Comparison of ENCODE assay signal across 15 cellular contexts in the genomic region with DNA sequence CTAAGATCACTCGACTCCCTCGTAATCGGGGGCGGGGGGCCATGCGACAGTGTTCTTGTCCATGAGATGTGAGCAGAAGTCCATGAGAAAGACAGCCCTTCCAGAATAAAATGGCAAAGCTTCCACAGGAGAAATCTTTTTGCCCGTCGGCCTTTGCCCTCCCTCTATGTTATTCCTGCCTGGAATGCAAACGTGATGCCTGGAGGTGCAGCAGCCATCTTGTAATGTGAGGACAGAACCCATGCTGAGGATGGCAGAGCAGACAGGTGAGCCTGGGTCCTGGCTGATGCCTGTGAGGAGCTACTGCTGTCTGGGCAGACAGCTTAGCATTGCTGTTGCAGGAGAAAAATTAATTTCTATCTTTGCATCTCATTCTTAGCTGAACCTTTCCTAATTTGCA.
"Had no signal": no experiment of that assay in that cellular context is flagged by ENCODE, and none has a peak within 500 bp of the region (broad histone marks: within the 10 kb centered on the region; RNA-seq: fewer than 3 reads in every experiment).

No MANE protein-coding gene starts in this region.

- DNase-seq: activated CD4-positive, CD25-positive, alpha-beta regulatory T cell; heart left ventricle; natural killer cell; nucleus accumbens; spleen; stimulated activated CD4-positive, alpha-beta T cell treated with anti-CD3 and anti-CD28 coated beads, Interleukin-1b, Interleukin-23, amount 100 ng/mL, for 48 hours; stimulated activated naive CD4-positive, alpha-beta T cell treated with Interleukin-2 at 50 U/mL for 16 hours; testis; upper lobe of right lung had no signal

- H3K4me3 ChIP-seq: heart left ventricle, spleen, testis, upper lobe of right lung had no signal

- H3K4me3 Mint-ChIP-seq: natural killer cell had no signal

- H3K27ac Mint-ChIP-seq: progenitor cell of endocrine pancreas had no signal

- FAIRE-seq: astrocyte, endothelial cell of umbilical vein, frontal cortex, TTC549 had no signal

- ATAC-seq: heart left ventricle, natural killer cell, sciatic nerve, upper lobe of right lung had no signal

- H3K36me3 Mint-ChIP-seq: natural killer cell had no signal

- H3K9me3 Mint-ChIP-seq: natural killer cell had no signal

- H3K27me3 ChIP-seq: heart left ventricle, spleen, testis, upper lobe of right lung had no signal

- H3K27ac ChIP-seq: heart left ventricle, testis, upper lobe of right lung had no signal

- H3K4me1 ChIP-seq: heart left ventricle, testis, upper lobe of right lung had no signal

- H3K9me3 ChIP-seq: testis, upper lobe of right lung had no signal
